Comparison of ENCODE assay signal across 8 cellular contexts in genomic region chr3:188916934-188917391, GRCh38.
DNase-seq lines count a peak whose midpoint lies in the region; ATAC-seq lines count a peak whose summit lies in the region.

No MANE protein-coding gene starts in this region.

- H3K4me1 Mint-ChIP-seq in activated T-cell treated with anti-CD3 and anti-CD28 coated beads, Interleukin-2, amount 50 U/mL, for 4 hours (ENCODE audit: low read depth) = peaks cover 42% of the 10 kb centered on the region
- peaks cover 43% of the 10 kb centered on the region for H3K4me1 Mint-ChIP-seq in activated T-cell treated with anti-CD3 and anti-CD28 coated beads, Interleukin-2, amount 50 U/mL, for 72 hours (ENCODE audit: low read depth)
- peaks cover 55 to 64% of the 10 kb centered on the region in 2 donors for H3K4me1 Mint-ChIP-seq in natural killer cell treated with Interleukin-12 subunit alpha and Interleukin-12 subunit beta and Interleukin-15 and Interleukin-18, amount 100 ng/mL, for 72 hours (ENCODE audit: low read depth in 2 of 2)

- H3K36me3 Mint-ChIP-seq in activated T-cell treated with anti-CD3 and anti-CD28 coated beads, Interleukin-2, amount 50 U/mL, for 4 hours (ENCODE audit: insufficient read depth) = no peaks in the 10 kb centered on the region
- peaks cover 3 to 5% of the 10 kb centered on the region in 2 donors for H3K36me3 Mint-ChIP-seq in activated T-cell treated with anti-CD3 and anti-CD28 coated beads, Interleukin-2, amount 50 U/mL, for 72 hours (ENCODE audit: insufficient read depth in 2 of 2)
- peaks cover 5% of the 10 kb centered on the region for H3K36me3 Mint-ChIP-seq in natural killer cell treated with Interleukin-12 subunit alpha and Interleukin-12 subunit beta and Interleukin-15 and Interleukin-18, amount 100 ng/mL, for 72 hours

- H3K9me3 Mint-ChIP-seq in activated T-cell treated with anti-CD3 and anti-CD28 coated beads, Interleukin-2, amount 50 U/mL, for 4 hours = peaks cover 3% of the 10 kb centered on the region
- peaks cover 2 to 3% of the 10 kb centered on the region in 2 donors for H3K9me3 Mint-ChIP-seq in activated T-cell treated with anti-CD3 and anti-CD28 coated beads, Interleukin-2, amount 50 U/mL, for 72 hours
- H3K9me3 Mint-ChIP-seq in natural killer cell treated with Interleukin-12 subunit alpha and Interleukin-12 subunit beta and Interleukin-15 and Interleukin-18, amount 100 ng/mL, for 72 hours = peaks cover 7% of the 10 kb centered on the region

- no peak for DNase-seq in activated T-cell treated with anti-CD3 and anti-CD28 coated beads, Interleukin-2, amount 50 U/mL, for 4 hours
- no peak for DNase-seq in activated T-cell treated with anti-CD3 and anti-CD28 coated beads, Interleukin-2, amount 50 U/mL, for 1 hour
- DNase-seq in activated T-cell treated with anti-CD3 and anti-CD28 coated beads, Interleukin-2, amount 50 U/mL, for 72 hours = peak; percentile 24 to 46
- DNase-seq in natural killer cell treated with Interleukin-12 subunit alpha and Interleukin-12 subunit beta and Interleukin-15 and Interleukin-18, amount 100 ng/mL, for 72 hours (ENCODE audit: low spot score) = no peak
- DNase-seq in T-helper 9 cell = no peak

- no peaks in the 10 kb centered on the region for H3K27me3 Mint-ChIP-seq in activated T-cell treated with anti-CD3 and anti-CD28 coated beads, Interleukin-2, amount 50 U/mL, for 4 hours (ENCODE audit: low read depth)
- peaks cover under 1% of the 10 kb centered on the region for H3K27me3 Mint-ChIP-seq in activated T-cell treated with anti-CD3 and anti-CD28 coated beads, Interleukin-2, amount 50 U/mL, for 72 hours (ENCODE audit: low read depth)
- H3K27me3 Mint-ChIP-seq in natural killer cell treated with Interleukin-12 subunit alpha and Interleukin-12 subunit beta and Interleukin-15 and Interleukin-18, amount 100 ng/mL, for 72 hours = no peaks in the 10 kb centered on the region

- H3K4me3 Mint-ChIP-seq in activated T-cell treated with anti-CD3 and anti-CD28 coated beads, Interleukin-2, amount 50 U/mL, for 4 hours = no peak overlapping the region
- H3K4me3 Mint-ChIP-seq in activated T-cell treated with anti-CD3 and anti-CD28 coated beads, Interleukin-2, amount 50 U/mL, for 72 hours = peak overlapping the region; percentile 29 to 56
- peak overlapping the region; percentile 81 for H3K4me3 Mint-ChIP-seq in natural killer cell treated with Interleukin-12 subunit alpha and Interleukin-12 subunit beta and Interleukin-15 and Interleukin-18, amount 100 ng/mL, for 72 hours

- H3K27ac Mint-ChIP-seq in activated T-cell treated with anti-CD3 and anti-CD28 coated beads, Interleukin-2, amount 50 U/mL, for 72 hours = peak overlapping the region; percentile 29
- H3K27ac Mint-ChIP-seq in natural killer cell treated with Interleukin-12 subunit alpha and Interleukin-12 subunit beta and Interleukin-15 and Interleukin-18, amount 100 ng/mL, for 72 hours = peak overlapping the region; percentile 96 to 99

- ATAC-seq in activated T-cell treated with anti-CD3 and anti-CD28 coated beads, Interleukin-2, amount 50 U/mL, for 4 hours = peak; percentile 54 to 65
- ATAC-seq in HG03175 (IDR thresholded peaks at IDR 0.05; ENCODE audit: unreplicated experiment) = peak; percentile 54
- ATAC-seq in activated T-cell treated with anti-CD3 and anti-CD28 coated beads, Interleukin-2, amount 50 U/mL, for 72 hours (replicated peaks in 1 of 2) = peak; percentile 64 to 73
- peak; percentile 77 to 83 for ATAC-seq in natural killer cell treated with Interleukin-12 subunit alpha and Interleukin-12 subunit beta and Interleukin-15 and Interleukin-18, amount 100 ng/mL, for 72 hours
- no peak for ATAC-seq in GM21786 (IDR thresholded peaks at IDR 0.05; ENCODE audit: unreplicated experiment)
- no peak for ATAC-seq in GM19455 (IDR thresholded peaks at IDR 0.05; ENCODE audit: unreplicated experiment)

Comparison
In these comparisons a context has a peak if more than half of its experiments do, and no peak if none do; other contexts are left out.
1. DNase-seq: peak in activated T-cell treated with anti-CD3 and anti-CD28 coated beads, Interleukin-2, amount 50 U/mL, for 72 hours (2 of 2); none in activated T-cell treated with anti-CD3 and anti-CD28 coated beads, Interleukin-2, amount 50 U/mL, for 4 hours (single experiment), activated T-cell treated with anti-CD3 and anti-CD28 coated beads, Interleukin-2, amount 50 U/mL, for 1 hour (single experiment), natural killer cell treated with Interleukin-12 subunit alpha and Interleukin-12 subunit beta and Interleukin-15 and Interleukin-18, amount 100 ng/mL, for 72 hours (single experiment) and T-helper 9 cell (single experiment).
2. ATAC-seq: peak in activated T-cell treated with anti-CD3 and anti-CD28 coated beads, Interleukin-2, amount 50 U/mL, for 4 hours (2 of 2), HG03175 (single experiment), activated T-cell treated with anti-CD3 and anti-CD28 coated beads, Interleukin-2, amount 50 U/mL, for 72 hours (2 of 2) and natural killer cell treated with Interleukin-12 subunit alpha and Interleukin-12 subunit beta and Interleukin-15 and Interleukin-18, amount 100 ng/mL, for 72 hours (2 of 2); none in GM21786 (single experiment) and GM19455 (single experiment).